ENCODE assay signal across 20 cellular contexts in the genomic region with DNA sequence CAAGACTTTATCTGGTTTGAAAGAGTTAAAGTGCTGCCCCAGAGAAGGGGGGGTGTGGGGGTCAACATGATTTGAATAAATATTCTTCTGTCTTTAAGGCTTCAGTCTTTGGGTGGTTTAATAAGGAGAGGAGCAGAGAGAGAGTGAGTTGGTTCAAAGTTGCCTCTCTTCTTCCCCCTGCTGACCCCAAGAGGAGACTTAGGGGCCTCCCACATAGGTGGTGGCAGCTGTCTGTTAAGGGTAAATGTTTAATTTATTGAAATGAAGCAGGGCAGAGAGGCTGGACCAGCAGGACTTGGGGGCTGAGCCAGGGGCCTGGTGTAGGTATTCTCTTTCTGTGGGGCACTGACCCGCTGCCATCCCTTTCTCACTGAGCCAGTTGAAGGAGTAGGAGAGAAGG. TPM values are rescaled to one million over a fixed set of nuclear protein-coding genes. Genes with fewer than 3 reads are reported as not detected.
DNase-seq lines count a peak whose midpoint lies in the region; FAIRE-seq and TF ChIP-seq lines count a peak whose summit lies in the region.
"Had no signal": no experiment of that assay in that cellular context is flagged by ENCODE, and none has a peak within 500 bp of the region (broad histone marks: within the 10 kb centered on the region; RNA-seq: fewer than 3 reads in every experiment).

No MANE protein-coding gene starts in this region.

- H3K36me3 Mint-ChIP-seq in H9 (ENCODE audit: insufficient read depth in 1 of 3, low read depth in 3 of 3) (no peaks in the 10 kb centered on the region), astrocyte (ENCODE audit: low read depth, unreplicated experiment) (peaks cover 2% of the 10 kb centered on the region), endodermal cell (ENCODE audit: low read depth) (no peaks in the 10 kb centered on the region)

- H3K4me1 Mint-ChIP-seq in H9 (peaks cover 67 to 68% of the 10 kb centered on the region in 2 experiments), astrocyte (ENCODE audit: low read depth, unreplicated experiment) (peaks cover 18% of the 10 kb centered on the region), endodermal cell (peaks cover 20% of the 10 kb centered on the region)

- H3K9me3 Mint-ChIP-seq in H9, result no peaks in the 10 kb centered on the region
- peaks cover 1% of the 10 kb centered on the region for H3K9me3 Mint-ChIP-seq in astrocyte (ENCODE audit: unreplicated experiment)
- H3K9me3 Mint-ChIP-seq in endodermal cell, result no peaks in the 10 kb centered on the region
- H3K9me3 Mint-ChIP-seq: CD4-positive, alpha-beta T cell; HFFc6 had no signal

- H3K4me3 ChIP-seq in astrocyte (ENCODE audit: insufficient read depth, low read depth, low read length) (no peak overlapping the region), endodermal cell (ENCODE audit: low read length) (no peak overlapping the region), spleen (no peak overlapping the region)
- H3K4me3 ChIP-seq: A549 had no signal

- no peak overlapping the region for H3K9ac ChIP-seq in H9 (ENCODE audit: extremely low read depth, insufficient read length, low read length)
- H3K9ac ChIP-seq in astrocyte (ENCODE audit: low read length), result no peak overlapping the region
- no peak overlapping the region for H3K9ac ChIP-seq in endodermal cell (ENCODE audit: extremely low read depth, low read length, poor library complexity, severe bottlenecking)
- H3K9ac ChIP-seq: KMS-11 had no signal

- TF ChIP-seq CTCF in H9 (conservative IDR thresholded peaks at IDR 0.05) (peak; percentile 17; the same call in 1 of the 3 replicates), astrocyte (IDR thresholded peaks at IDR 0.05; ENCODE audit: insufficient read depth, low read depth, low read length) (no peak), endodermal cell (conservative IDR thresholded peaks at IDR 0.05) (peak; percentile 35), spleen (IDR thresholded peaks at IDR 0.05 in 8 of 11, conservative IDR thresholded peaks at IDR 0.05 in 3 of 11) (no peak), GM13977 (IDR thresholded peaks at IDR 0.05; ENCODE audit: extremely low read depth, insufficient read depth, missing control alignments) (no peak)

- DNase-seq in H9 (no peak), astrocyte (ENCODE audit: low read depth) (no peak), endodermal cell (no peak), spleen (peak; percentile 7), 8988T (no peak), cardiac septum (ENCODE audit: low spot score) (no peak), GM13977 (ENCODE audit: low spot score) (no peak)
- DNase-seq: AML-193; Caco-2; CD4-positive, alpha-beta T cell; HFFc6 had no signal

- H3K14ac ChIP-seq in H9 (ENCODE audit: insufficient read depth, low read length), result no peak overlapping the region

- H3K9me3 ChIP-seq in H9 (ENCODE audit: control insufficient read depth, low read depth, low read length) (no peaks in the 10 kb centered on the region), astrocyte (ENCODE audit: insufficient read depth, low read depth, low read length) (no peaks in the 10 kb centered on the region), endodermal cell (ENCODE audit: control insufficient read depth, low read length) (no peaks in the 10 kb centered on the region), spleen (no peaks in the 10 kb centered on the region)
- H3K9me3 ChIP-seq: A549, Caco-2 had no signal

- H2BK120ac ChIP-seq in H9 (ENCODE audit: low read depth, low read length, poor library complexity, severe bottlenecking), result no peak overlapping the region

- FAIRE-seq in astrocyte (lab: Jason Lieb, UNC), result no peak
- FAIRE-seq: A549, D721Med, G401.6, GM19239, H54 had no signal

- H4K5ac ChIP-seq in H9 (ENCODE audit: insufficient read length, low read depth, low read length), result no peak overlapping the region

- H3K27ac ChIP-seq in H9 (ENCODE audit: insufficient read length, low read depth, low read length), result no peak overlapping the region
- no peak overlapping the region for H3K27ac ChIP-seq in astrocyte (ENCODE audit: low read depth, low read length)
- H3K27ac ChIP-seq in endodermal cell (ENCODE audit: low read depth, low read length), result no peak overlapping the region
- H3K27ac ChIP-seq in spleen, result no peak overlapping the region
- H3K27ac ChIP-seq: A549, C4-2B, HL-60, KMS-11 had no signal

- H3K4me3 Mint-ChIP-seq in H9, result no peak overlapping the region
- no peak overlapping the region for H3K4me3 Mint-ChIP-seq in astrocyte (ENCODE audit: unreplicated experiment)
- H3K4me3 Mint-ChIP-seq in endodermal cell, result no peak overlapping the region
- H3K4me3 Mint-ChIP-seq: CD4-positive, alpha-beta T cell; HFFc6 had no signal

- H3K23ac ChIP-seq in H9 (ENCODE audit: insufficient read length, low read depth, low read length), result no peak overlapping the region

- H2AFZ ChIP-seq in H9 (ENCODE audit: low read length), result no peak overlapping the region
- no peak overlapping the region for H2AFZ ChIP-seq in astrocyte (ENCODE audit: low read depth, low read length)

- no peaks in the 10 kb centered on the region for H3K79me1 ChIP-seq in H9 (ENCODE audit: insufficient read depth, low read depth, low read length, poor library complexity, severe bottlenecking)

- no peak overlapping the region for H2BK15ac ChIP-seq in H9 (ENCODE audit: low read depth, low read length)

- no peak overlapping the region for H2AK5ac ChIP-seq in H9 (ENCODE audit: insufficient read length, low read length)

- peaks cover 6% of the 10 kb centered on the region; the same call in 1 of the 2 replicates for H3K4me1 ChIP-seq in H9 (ENCODE audit: insufficient read depth, low read length)
- peaks cover 11% of the 10 kb centered on the region for H3K4me1 ChIP-seq in astrocyte (ENCODE audit: insufficient read depth, low read length)
- H3K4me1 ChIP-seq in endodermal cell (ENCODE audit: control insufficient read depth, insufficient read depth, low read length), result no peaks in the 10 kb centered on the region
- no peaks in the 10 kb centered on the region for H3K4me1 ChIP-seq in spleen
- H3K4me1 ChIP-seq: A549 had no signal

- no peak overlapping the region for H4K8ac ChIP-seq in H9 (replicated peaks; ENCODE audit: insufficient read length, low read depth, low read length)

- no peak overlapping the region for H2BK20ac ChIP-seq in H9 (ENCODE audit: low read depth, low read length, poor library complexity, severe bottlenecking)

- no peak overlapping the region for H3K27ac Mint-ChIP-seq in H9
- H3K27ac Mint-ChIP-seq in astrocyte (ENCODE audit: unreplicated experiment), result peak overlapping the region; percentile 41
- H3K27ac Mint-ChIP-seq in endodermal cell, result no peak overlapping the region
- H3K27ac Mint-ChIP-seq: CD4-positive, alpha-beta T cell; HFFc6 had no signal

- H2BK12ac ChIP-seq in H9 (ENCODE audit: insufficient read length, low read depth, low read length), result no peak overlapping the region

- no peak overlapping the region for H3T11ph ChIP-seq in H9 (ENCODE audit: low read length)

- H3K36me3 ChIP-seq in astrocyte (ENCODE audit: insufficient read depth, low read length), result no peaks in the 10 kb centered on the region
- no peaks in the 10 kb centered on the region for H3K36me3 ChIP-seq in endodermal cell (ENCODE audit: control insufficient read depth, insufficient read depth, low read length)
- H3K36me3 ChIP-seq in spleen, result no peaks in the 10 kb centered on the region

- TF ChIP-seq POLR2A in spleen (IDR thresholded peaks at IDR 0.05), result no peak

- in situ Hi-C loops in GM13977 (cut with MboI; ENCODE audit: low pct_unique_long_range_greater_than_20kb, low sequenced_read_pairs, unreplicated experiment), result no loop called here

- H3K27me3 ChIP-seq in H9 (ENCODE audit: insufficient read depth, low read length) (no peaks in the 10 kb centered on the region; the same call in 1 of the 2 replicates), astrocyte (ENCODE audit: insufficient read depth, low read length) (peaks cover 28% of the 10 kb centered on the region), endodermal cell (ENCODE audit: control insufficient read depth, insufficient read depth, low read length, poor library complexity, severe bottlenecking) (peaks cover 18% of the 10 kb centered on the region), spleen (replicated peaks in 1 of 7) (peaks cover 0 to 92% (median 16%) of the 10 kb centered on the region in 7 donors)

- H3K4ac ChIP-seq in H9 (ENCODE audit: low read depth, low read length), result no peak overlapping the region

- H3K4me2 ChIP-seq in H9 (ENCODE audit: insufficient read depth, insufficient read length, low read length) (no peak overlapping the region), astrocyte (ENCODE audit: low read length) (no peak overlapping the region)
- H3K4me2 ChIP-seq: A549, KMS-11 had no signal

- H3K18ac ChIP-seq in H9 (ENCODE audit: insufficient read length, low read depth, low read length), result no peak overlapping the region

- H3K56ac ChIP-seq in H9 (ENCODE audit: insufficient read length, low read depth, low read length), result no peak overlapping the region

- H4K91ac ChIP-seq in H9 (ENCODE audit: insufficient read length, low read depth, low read length), result no peak overlapping the region

- H3K23me2 ChIP-seq in H9 (ENCODE audit: insufficient read length, low read depth, low read length, poor library complexity, severe bottlenecking), result peaks cover 2% of the 10 kb centered on the region

- intact Hi-C loops in spleen (cut with DNase I; ENCODE audit: low total_unique reads), result no loop called here
- intact Hi-C loops in cardiac septum (cut with DNase I), result no loop called here

- H3K79me2 ChIP-seq in H9 (ENCODE audit: insufficient read depth, low read length) (no peaks in the 10 kb centered on the region), astrocyte (ENCODE audit: insufficient read depth, low read length) (no peaks in the 10 kb centered on the region)

- no peak overlapping the region for H2BK5ac ChIP-seq in H9 (ENCODE audit: insufficient read length, low read length)

- H3K27me3 Mint-ChIP-seq in H9 (ENCODE audit: low read depth), result peaks cover 75% of the 10 kb centered on the region
- H3K27me3 Mint-ChIP-seq in astrocyte (ENCODE audit: low read depth, unreplicated experiment), result peaks cover 64% of the 10 kb centered on the region
- H3K27me3 Mint-ChIP-seq in endodermal cell (ENCODE audit: insufficient read depth), result peaks cover 65% of the 10 kb centered on the region

- H4K20me1 ChIP-seq in H9 (ENCODE audit: control insufficient read depth, insufficient read depth, insufficient read length), result no peaks in the 10 kb centered on the region
- no peaks in the 10 kb centered on the region for H4K20me1 ChIP-seq in astrocyte (ENCODE audit: insufficient read depth, low read length)

- WGBS in H9 (ENCODE audit: extremely low coverage, insufficient read length, low lambda C conversion rate), result no CpG with 5 or more reads among the region's 1 CpG
- 80 to 96% methylated on average over 1 of the region's 1 CpG for WGBS in endodermal cell (ENCODE audit: insufficient coverage in 1 of 2, insufficient read length in 1 of 2), 2 experiments
- WGBS in spleen, 5 donors, result 71 to 94% (median 85%) methylated on average over 1 of the region's 1 CpG

RNA-seq across cellular contexts. Expression of gene POU2F3, which starts 5.5 kb away (rescaled TPM):
- total RNA-seq in H9 (2021) (1.1 and 1.3 TPM in 2 replicates), astrocyte (0.20 TPM in 1 of 2 replicates, not detected in the other), endodermal cell (under 1 TPM in 1 of 2 donors, not detected in 1; 0.46 TPM), spleen (under 1 TPM in 3 of 7 donors, not detected in 4; 0.22 to 0.27 (median 0.26) TPM), cardiac septum (not detected)
- polyA plus RNA-seq in endodermal cell (2013, experiment 1 of 2), result 0.18 TPM
- 0.12 TPM for polyA plus RNA-seq in endodermal cell (2013, experiment 2 of 2)
- polyA plus RNA-seq in spleen, result under 1 TPM; 0.04 to 0.16 (median 0.05) TPM
- total RNA-seq: Caco-2; CD4-positive, alpha-beta T cell; HFFc6; HT1080 had no signal
- polyA plus RNA-seq: A549 had no signal

RNA-seq across cellular contexts. Expression of gene OAF, which starts 34.6 kb away (rescaled TPM):
- total RNA-seq in H9 (2021), result 1.1 and 1.6 TPM in 2 replicates
- total RNA-seq in astrocyte, result 20.9 and 22.5 TPM in 2 replicates
- 1 to 10 TPM; 1.7 to 3.6 TPM for total RNA-seq in endodermal cell
- polyA plus RNA-seq in endodermal cell (2013, experiment 1 of 2), result 15.1 TPM
- 14.4 TPM for polyA plus RNA-seq in endodermal cell (2013, experiment 2 of 2)
- 100 to 1,000 TPM in 1 of 7 donors, 10 to 100 TPM in 6; 28.3 to 148 (median 82.6) TPM for total RNA-seq in spleen
- 10 to 100 TPM; 10.6 to 44.1 (median 20.5) TPM for polyA plus RNA-seq in spleen
- 17.8 TPM for total RNA-seq in cardiac septum

Comparison
In these comparisons a context has a peak if more than half of its experiments do, and no peak if none do; other contexts are left out.
1. CTCF ChIP-seq: peak in H9 (single experiment) and endodermal cell (single experiment); none in astrocyte (single experiment), spleen (0 of 11) and GM13977 (single experiment).